In the genomic region with DNA sequence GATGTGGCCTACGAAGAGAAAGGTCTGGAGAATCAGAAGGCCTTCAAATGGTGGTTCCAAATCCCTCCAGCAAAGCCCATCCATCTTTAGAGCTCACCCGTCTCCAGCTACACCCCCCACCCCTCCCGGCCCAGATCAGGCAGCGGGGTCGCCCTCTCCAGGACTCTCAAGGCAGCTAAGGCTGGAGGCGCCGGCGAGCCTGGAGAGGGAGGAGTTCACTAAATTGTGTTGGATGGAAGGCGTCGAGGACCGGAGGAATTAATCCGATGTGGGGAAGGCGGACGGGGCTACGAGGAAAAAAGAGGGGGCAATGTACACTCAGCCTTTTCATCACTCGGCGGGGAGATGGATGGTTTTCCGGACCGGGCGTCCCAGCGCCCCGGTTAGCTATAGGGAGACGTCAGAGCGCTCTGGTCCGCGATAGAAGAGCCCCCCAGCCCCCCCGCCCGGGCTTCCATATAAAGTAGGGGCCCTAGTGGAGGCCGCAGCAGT, we compare ENCODE assay signal across 1 cellular context.
TF ChIP-seq lines count a peak whose summit lies in the region.

Gene GRP, plus strand, starts transcription at position 487 of the 492 bp plus-strand sequence. CDS start 108 bp downstream, outside the sequence.

TF ChIP-seq in GM23338, 12 proteins besides CTCF, POLR2A, EP300 and RAD21 (continued from another document):
- peak; percentile 64 for TF ChIP-seq EZH2 (IDR thresholded peaks at IDR 0.05; ENCODE audit: low read depth, unreplicated experiment)
- TF ChIP-seq, protein P1, sequence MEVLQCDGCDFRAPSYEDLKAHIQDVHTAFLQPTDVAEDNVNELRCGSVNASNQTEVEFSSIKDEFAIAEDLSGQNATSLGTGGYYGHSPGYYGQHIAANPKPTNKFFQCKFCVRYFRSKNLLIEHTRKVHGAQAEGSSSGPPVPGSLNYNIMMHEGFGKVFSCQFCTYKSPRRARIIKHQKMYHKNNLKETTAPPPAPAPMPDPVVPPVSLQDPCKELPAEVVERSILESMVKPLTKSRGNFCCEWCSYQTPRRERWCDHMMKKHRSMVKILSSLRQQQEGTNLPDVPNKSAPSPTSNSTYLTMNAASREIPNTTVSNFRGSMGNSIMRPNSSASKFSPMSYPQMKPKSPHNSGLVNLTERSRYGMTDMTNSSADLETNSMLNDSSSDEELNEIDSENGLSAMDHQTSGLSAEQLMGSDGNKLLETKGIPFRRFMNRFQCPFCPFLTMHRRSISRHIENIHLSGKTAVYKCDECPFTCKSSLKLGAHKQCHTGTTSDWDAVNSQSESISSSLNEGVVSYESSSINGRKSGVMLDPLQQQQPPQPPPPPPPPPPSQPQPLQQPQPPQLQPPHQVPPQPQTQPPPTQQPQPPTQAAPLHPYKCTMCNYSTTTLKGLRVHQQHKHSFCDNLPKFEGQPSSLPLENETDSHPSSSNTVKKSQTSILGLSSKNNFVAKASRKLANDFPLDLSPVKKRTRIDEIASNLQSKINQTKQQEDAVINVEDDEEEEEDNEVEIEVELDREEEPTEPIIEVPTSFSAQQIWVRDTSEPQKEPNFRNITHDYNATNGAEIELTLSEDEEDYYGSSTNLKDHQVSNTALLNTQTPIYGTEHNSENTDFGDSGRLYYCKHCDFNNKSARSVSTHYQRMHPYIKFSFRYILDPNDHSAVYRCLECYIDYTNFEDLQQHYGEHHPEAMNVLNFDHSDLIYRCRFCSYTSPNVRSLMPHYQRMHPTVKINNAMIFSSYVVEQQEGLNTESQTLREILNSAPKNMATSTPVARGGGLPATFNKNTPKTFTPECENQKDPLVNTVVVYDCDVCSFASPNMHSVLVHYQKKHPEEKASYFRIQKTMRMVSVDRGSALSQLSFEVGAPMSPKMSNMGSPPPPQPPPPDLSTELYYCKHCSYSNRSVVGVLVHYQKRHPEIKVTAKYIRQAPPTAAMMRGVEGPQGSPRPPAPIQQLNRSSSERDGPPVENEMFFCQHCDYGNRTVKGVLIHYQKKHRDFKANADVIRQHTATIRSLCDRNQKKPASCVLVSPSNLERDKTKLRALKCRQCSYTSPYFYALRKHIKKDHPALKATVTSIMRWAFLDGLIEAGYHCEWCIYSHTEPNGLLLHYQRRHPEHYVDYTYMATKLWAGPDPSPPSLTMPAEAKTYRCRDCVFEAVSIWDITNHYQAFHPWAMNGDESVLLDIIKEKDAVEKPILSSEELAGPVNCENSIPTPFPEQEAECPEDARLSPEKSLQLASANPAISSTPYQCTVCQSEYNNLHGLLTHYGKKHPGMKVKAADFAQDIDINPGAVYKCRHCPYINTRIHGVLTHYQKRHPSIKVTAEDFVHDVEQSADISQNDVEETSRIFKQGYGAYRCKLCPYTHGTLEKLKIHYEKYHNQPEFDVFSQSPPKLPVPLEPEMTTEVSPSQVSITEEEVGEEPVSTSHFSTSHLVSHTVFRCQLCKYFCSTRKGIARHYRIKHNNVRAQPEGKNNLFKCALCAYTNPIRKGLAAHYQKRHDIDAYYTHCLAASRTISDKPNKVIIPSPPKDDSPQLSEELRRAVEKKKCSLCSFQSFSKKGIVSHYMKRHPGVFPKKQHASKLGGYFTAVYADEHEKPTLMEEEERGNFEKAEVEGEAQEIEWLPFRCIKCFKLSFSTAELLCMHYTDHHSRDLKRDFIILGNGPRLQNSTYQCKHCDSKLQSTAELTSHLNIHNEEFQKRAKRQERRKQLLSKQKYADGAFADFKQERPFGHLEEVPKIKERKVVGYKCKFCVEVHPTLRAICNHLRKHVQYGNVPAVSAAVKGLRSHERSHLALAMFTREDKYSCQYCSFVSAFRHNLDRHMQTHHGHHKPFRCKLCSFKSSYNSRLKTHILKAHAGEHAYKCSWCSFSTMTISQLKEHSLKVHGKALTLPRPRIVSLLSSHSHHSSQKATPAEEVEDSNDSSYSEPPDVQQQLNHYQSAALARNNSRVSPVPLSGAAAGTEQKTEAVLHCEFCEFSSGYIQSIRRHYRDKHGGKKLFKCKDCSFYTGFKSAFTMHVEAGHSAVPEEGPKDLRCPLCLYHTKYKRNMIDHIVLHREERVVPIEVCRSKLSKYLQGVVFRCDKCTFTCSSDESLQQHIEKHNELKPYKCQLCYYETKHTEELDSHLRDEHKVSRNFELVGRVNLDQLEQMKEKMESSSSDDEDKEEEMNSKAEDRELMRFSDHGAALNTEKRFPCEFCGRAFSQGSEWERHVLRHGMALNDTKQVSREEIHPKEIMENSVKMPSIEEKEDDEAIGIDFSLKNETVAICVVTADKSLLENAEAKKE (CRISPR knock-in tag; IDR thresholded peaks at IDR 0.05), result 0 out of 2 replicates have a peak, but pooled peaks have one; percentile 9
TF ChIP-seq in GM23338: peak in this region for 2.
